13 cellular contexts compared by ENCODE assay signal in the genomic region with DNA sequence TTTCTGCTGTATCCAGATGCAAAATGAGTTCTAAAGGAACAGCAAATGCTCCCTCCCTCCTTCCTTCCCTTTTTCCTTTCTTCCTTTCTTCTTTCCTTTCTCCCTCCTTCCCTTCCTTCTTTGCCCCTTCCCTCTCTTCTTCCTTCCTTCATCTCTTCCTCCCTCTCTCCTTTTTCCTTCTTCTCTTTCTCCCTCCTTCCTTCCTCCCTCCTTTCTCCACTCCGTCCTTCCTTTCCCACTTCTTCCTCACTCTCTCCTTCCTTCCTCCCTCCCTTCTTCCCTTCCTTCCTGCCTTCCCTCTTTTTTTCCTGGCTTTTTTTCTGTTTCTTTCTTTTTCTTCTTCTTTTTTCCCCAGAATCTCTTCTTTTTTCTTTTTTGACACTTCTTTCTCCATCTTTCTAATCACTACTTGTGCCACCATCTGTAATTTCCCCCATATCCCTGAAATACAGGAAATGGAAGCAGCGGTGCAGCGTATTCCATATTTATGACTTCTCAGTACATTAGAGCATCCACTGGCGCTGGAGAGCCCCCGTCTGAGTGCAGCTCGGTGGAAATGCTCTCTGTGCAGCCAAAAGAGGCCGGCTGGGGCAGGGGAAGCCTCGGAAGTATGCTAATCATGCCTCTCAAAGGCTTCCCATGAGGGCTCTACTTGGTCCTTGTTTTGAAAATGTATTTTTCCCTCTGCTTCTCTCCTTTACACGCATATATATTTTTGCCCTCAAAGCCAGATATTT.
"Had no signal": no experiment of that assay in that cellular context is flagged by ENCODE, and none has a peak within 500 bp of the region (broad histone marks: within the 10 kb centered on the region; RNA-seq: fewer than 3 reads in every experiment).

No MANE protein-coding gene starts in this region.

- H3K4me3 ChIP-seq: colonic mucosa, left ventricle myocardium inferior, tibial artery, uterus had no signal

- DNase-seq: colonic mucosa; foreskin melanocyte; left ventricle myocardium inferior; mammary epithelial cell; posterior cingulate gyrus; stimulated activated CD4-positive, alpha-beta T cell treated with anti-CD3 and anti-CD28 coated beads, Interleukin-1b, Interleukin-23, amount 100 ng/mL, for 48 hours; stimulated activated CD8-positive, alpha-beta memory T cell treated with anti-CD3 and anti-CD28 coated beads, Interleukin-4, amount 100 ng/mL, for 48 hours; stimulated activated naive CD4-positive, alpha-beta T cell treated with Interleukin-2 at 50 U/mL for 16 hours; T1000; tibial artery; uterus had no signal

- H3K4me1 ChIP-seq: colonic mucosa, left ventricle myocardium inferior, tibial artery, uterus had no signal

- H3K36me3 ChIP-seq: colonic mucosa, left ventricle myocardium inferior, tibial artery, uterus had no signal

- H3K9me3 ChIP-seq: colonic mucosa, left ventricle myocardium inferior, tibial artery, uterus had no signal

- H3K4me3 Mint-ChIP-seq: activated naive CD8-positive, alpha-beta T cell had no signal

- H3K27ac ChIP-seq: colonic mucosa, left ventricle myocardium inferior, tibial artery, uterus had no signal

- H3K27ac Mint-ChIP-seq: activated naive CD8-positive, alpha-beta T cell had no signal

- H3K27me3 ChIP-seq: colonic mucosa, tibial artery, uterus had no signal

- ATAC-seq: activated CD4-positive, CD25-positive, alpha-beta regulatory T cell treated with anti-CD3 and anti-CD28 coated beads, Interleukin-2, amount 50 U/mL, for 24 hours had no signal

- H3K36me3 Mint-ChIP-seq: activated naive CD8-positive, alpha-beta T cell had no signal
